ENCODE assay signal across 1 cellular context in genomic region chr9:135146766-135147472, GRCh38.
TF ChIP-seq lines count a peak whose summit lies in the region.

No MANE protein-coding gene starts in this region.

TF ChIP-seq in SK-N-SH, 30 proteins besides CTCF, POLR2A, EP300 and RAD21 (continued from another document):
- no peak for TF ChIP-seq USF1 (IDR thresholded peaks at IDR 0.05; ENCODE audit: borderline replicate concordance, low read depth)
- peak; percentile 88; the same call in 1 of the 2 replicates for TF ChIP-seq MXI1 (IDR thresholded peaks at IDR 0.05; ENCODE audit: low read depth, low read length)
- no peak for TF ChIP-seq IRF3 (IDR thresholded peaks at IDR 0.05; ENCODE audit: low read depth, low read length)
